In the genomic region with DNA sequence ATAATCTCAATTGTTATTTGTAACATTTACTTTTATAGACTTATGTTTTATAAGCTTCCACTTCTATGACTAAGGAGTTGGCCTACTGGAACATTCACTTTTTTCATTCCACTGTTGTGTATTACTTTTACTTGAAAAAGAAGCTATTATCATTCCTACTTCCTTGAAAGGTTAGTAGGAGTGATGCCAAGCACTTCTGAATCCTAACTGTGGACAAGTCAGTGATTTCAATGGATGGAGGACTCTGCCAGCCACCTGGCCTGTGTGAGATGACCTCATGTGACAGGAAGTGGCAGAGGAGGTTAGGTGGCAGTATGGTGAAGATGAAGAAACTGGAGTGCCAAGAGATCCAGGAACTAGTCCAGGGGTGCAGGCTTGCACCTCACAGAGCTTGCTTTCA, we compare ENCODE assay signal across 18 cellular contexts. TPM values are rescaled to one million over a fixed set of nuclear protein-coding genes. Genes with fewer than 3 reads are reported as not detected.
DNase-seq lines count a peak whose midpoint lies in the region; ATAC-seq and TF ChIP-seq lines count a peak whose summit lies in the region.
"Had no signal": no experiment of that assay in that cellular context is flagged by ENCODE, and none has a peak within 500 bp of the region (broad histone marks: within the 10 kb centered on the region; RNA-seq: fewer than 3 reads in every experiment).

No MANE protein-coding gene starts in this region.

- H3K4me3 ChIP-seq in thyroid gland (replicated peaks in 1 of 3) = no peak overlapping the region
- H3K4me3 ChIP-seq: hepatocyte, right lobe of liver had no signal

- H3K27me3 ChIP-seq in thyroid gland = no peaks in the 10 kb centered on the region
- H3K27me3 ChIP-seq: hepatocyte, right lobe of liver had no signal

- H3K9me3 Mint-ChIP-seq in activated CD8-positive, alpha-beta T cell treated with anti-CD3 and anti-CD28 coated beads, Interleukin-2, amount 10 ng/mL, durations not matched to agents 7 days and 5 days (ENCODE audit: insufficient read depth) = no peaks in the 10 kb centered on the region
- H3K9me3 Mint-ChIP-seq in activated CD8-positive, alpha-beta T cell treated with anti-CD3 and anti-CD28 coated beads for 36 hours = peaks cover 2% of the 10 kb centered on the region
- peaks cover 0 to under 1% (median 0%) of the 10 kb centered on the region in 6 donors for H3K9me3 Mint-ChIP-seq in immature natural killer cell
- H3K9me3 Mint-ChIP-seq: activated naive CD4-positive, alpha-beta T cell treated with anti-CD3 and anti-CD28 coated beads, Interleukin-2, amount 50 U/mL, for 72 hours; natural killer cell treated with Interleukin-12 subunit alpha and Interleukin-12 subunit beta and Interleukin-15 and Interleukin-18, amount 100 ng/mL, for 72 hours had no signal

- no peaks in the 10 kb centered on the region for H3K4me1 ChIP-seq in thyroid gland
- H3K4me1 ChIP-seq: right lobe of liver had no signal

- no peaks in the 10 kb centered on the region for H3K27me3 Mint-ChIP-seq in activated CD8-positive, alpha-beta T cell treated with anti-CD3 and anti-CD28 coated beads, Interleukin-2, amount 10 ng/mL, durations not matched to agents 7 days and 5 days (ENCODE audit: low read depth)
- no peaks in the 10 kb centered on the region for H3K27me3 Mint-ChIP-seq in activated CD8-positive, alpha-beta T cell treated with anti-CD3 and anti-CD28 coated beads for 36 hours
- H3K27me3 Mint-ChIP-seq in immature natural killer cell (ENCODE audit: low read depth in 3 of 3) = no peaks in the 10 kb centered on the region
- H3K27me3 Mint-ChIP-seq: natural killer cell treated with Interleukin-12 subunit alpha and Interleukin-12 subunit beta and Interleukin-15 and Interleukin-18, amount 100 ng/mL, for 72 hours had no signal

- peak; percentile 22 for DNase-seq in activated CD8-positive, alpha-beta T cell treated with anti-CD3 and anti-CD28 coated beads, Interleukin-2, amount 10 ng/mL, durations not matched to agents 7 days and 5 days
- DNase-seq in activated CD8-positive, alpha-beta T cell treated with anti-CD3 and anti-CD28 coated beads for 36 hours = no peak
- DNase-seq in cerebellum (ENCODE audit: low spot score) (peak; percentile 58), immature natural killer cell (no peak), thyroid gland (peak; percentile 45 to 69), NCI-H226 (no peak), DMS153 treated with DMSO at 0.1 percent for 48 hours (lab: John Stamatoyannopoulos, UW; ENCODE audit: unreplicated experiment) (no peak)
- DNase-seq: activated CD8-positive, alpha-beta memory T cell treated with anti-CD3 and anti-CD28 coated beads, Interleukin-2, amount 50 U/mL, for 48 hours; GDM1; NCI-H1092 treated with DMSO at 0.1 percent for 48 hours; NCI-H2227 treated with DMSO at 0.1 percent for 48 hours; OCI-M1; right lobe of liver; stimulated activated CD4-positive, alpha-beta T cell treated with anti-CD3 and anti-CD28 coated beads, Interleukin-4, amount 100 ng/mL, for 1 hour had no signal

- no peak for ATAC-seq in activated CD8-positive, alpha-beta T cell treated with anti-CD3 and anti-CD28 coated beads, Interleukin-2, amount 10 ng/mL, durations not matched to agents 7 days and 5 days
- ATAC-seq in activated CD8-positive, alpha-beta T cell treated with anti-CD3 and anti-CD28 coated beads for 36 hours = no peak
- no peak for ATAC-seq in HG03457 (IDR thresholded peaks at IDR 0.05; ENCODE audit: unreplicated experiment)
- ATAC-seq: natural killer cell treated with Interleukin-12 subunit alpha and Interleukin-12 subunit beta and Interleukin-15 and Interleukin-18, amount 100 ng/mL, for 72 hours; right lobe of liver had no signal

- CTCF ChIA-PET in activated CD8-positive, alpha-beta T cell treated with anti-CD3 and anti-CD28 coated beads, Interleukin-2, amount 10 ng/mL, durations not matched to agents 7 days and 5 days (lab: Charles Lee) = no interaction called here
- CTCF ChIA-PET in activated CD8-positive, alpha-beta T cell treated with anti-CD3 and anti-CD28 coated beads for 36 hours (lab: Charles Lee) = interaction anchor here (0.6 to 1.7 kb wide), 3 partner anchors 22 to 87 kb away, joined by 3 to 4 read pairs (median 3); no protein-coding TSS in a partner anchor

- TF ChIP-seq CTCF in activated CD8-positive, alpha-beta T cell treated with anti-CD3 and anti-CD28 coated beads for 36 hours (IDR thresholded peaks at IDR 0.05) = no peak
- TF ChIP-seq CTCF in thyroid gland (IDR thresholded peaks at IDR 0.05) = no peak

- intact Hi-C loops in activated CD8-positive, alpha-beta T cell treated with anti-CD3 and anti-CD28 coated beads for 36 hours (cut with micrococcal nuclease) = no loop called here
- intact Hi-C loops in thyroid gland (cut with DNase I) = no loop called here

- no peaks in the 10 kb centered on the region for H3K9me3 ChIP-seq in thyroid gland
- H3K9me3 ChIP-seq: right lobe of liver had no signal

- no peak overlapping the region for H3K27ac Mint-ChIP-seq in activated CD8-positive, alpha-beta T cell treated with anti-CD3 and anti-CD28 coated beads, Interleukin-2, amount 10 ng/mL, durations not matched to agents 7 days and 5 days
- H3K27ac Mint-ChIP-seq in activated CD8-positive, alpha-beta T cell treated with anti-CD3 and anti-CD28 coated beads for 36 hours = no peak overlapping the region
- peak overlapping the region in 4 of 6 donors; percentile 30 to 71 (median 60) for H3K27ac Mint-ChIP-seq in immature natural killer cell
- H3K27ac Mint-ChIP-seq: natural killer cell treated with Interleukin-12 subunit alpha and Interleukin-12 subunit beta and Interleukin-15 and Interleukin-18, amount 100 ng/mL, for 72 hours had no signal

- POLR2A ChIA-PET in activated CD8-positive, alpha-beta T cell treated with anti-CD3 and anti-CD28 coated beads, Interleukin-2, amount 10 ng/mL, durations not matched to agents 7 days and 5 days (lab: Charles Lee) = no interaction called here
- POLR2A ChIA-PET in activated CD8-positive, alpha-beta T cell treated with anti-CD3 and anti-CD28 coated beads for 36 hours (lab: Charles Lee) = interaction anchor here (1.0 to 2.2 kb wide), 2 partner anchors 22 to 47 kb away, joined by 3 to 6 read pairs; partner anchors contain the start of genes CINP and TECPR2

- H3K4me1 Mint-ChIP-seq in activated CD8-positive, alpha-beta T cell treated with anti-CD3 and anti-CD28 coated beads, Interleukin-2, amount 10 ng/mL, durations not matched to agents 7 days and 5 days (ENCODE audit: low read depth) = peaks cover 9% of the 10 kb centered on the region
- peaks cover 2% of the 10 kb centered on the region for H3K4me1 Mint-ChIP-seq in activated CD8-positive, alpha-beta T cell treated with anti-CD3 and anti-CD28 coated beads for 36 hours (ENCODE audit: low read depth)
- H3K4me1 Mint-ChIP-seq in immature natural killer cell = peaks cover 2 to 8% of the 10 kb centered on the region in 2 donors

- no peak overlapping the region for H3K4me3 Mint-ChIP-seq in activated CD8-positive, alpha-beta T cell treated with anti-CD3 and anti-CD28 coated beads, Interleukin-2, amount 10 ng/mL, durations not matched to agents 7 days and 5 days
- no peak overlapping the region for H3K4me3 Mint-ChIP-seq in activated CD8-positive, alpha-beta T cell treated with anti-CD3 and anti-CD28 coated beads for 36 hours
- H3K4me3 Mint-ChIP-seq in immature natural killer cell = no peak overlapping the region
- H3K4me3 Mint-ChIP-seq: natural killer cell treated with Interleukin-12 subunit alpha and Interleukin-12 subunit beta and Interleukin-15 and Interleukin-18, amount 100 ng/mL, for 72 hours had no signal

- H3K36me3 ChIP-seq in thyroid gland = no peaks in the 10 kb centered on the region

- H3K36me3 Mint-ChIP-seq in activated CD8-positive, alpha-beta T cell treated with anti-CD3 and anti-CD28 coated beads, Interleukin-2, amount 10 ng/mL, durations not matched to agents 7 days and 5 days (ENCODE audit: low read depth) = peaks cover 14% of the 10 kb centered on the region
- peaks cover 9% of the 10 kb centered on the region for H3K36me3 Mint-ChIP-seq in activated CD8-positive, alpha-beta T cell treated with anti-CD3 and anti-CD28 coated beads for 36 hours (ENCODE audit: low read depth)
- H3K36me3 Mint-ChIP-seq in immature natural killer cell = peaks cover 12 to 28% (median 18%) of the 10 kb centered on the region in 3 donors
- H3K36me3 Mint-ChIP-seq: natural killer cell treated with Interleukin-12 subunit alpha and Interleukin-12 subunit beta and Interleukin-15 and Interleukin-18, amount 100 ng/mL, for 72 hours had no signal

- H3K27ac ChIP-seq in thyroid gland = no peak overlapping the region
- H3K27ac ChIP-seq: hepatocyte, right lobe of liver had no signal

- TF ChIP-seq POLR2A in thyroid gland (IDR thresholded peaks at IDR 0.05) = no peak

RNA-seq across cellular contexts. Expression of gene TECPR2, which starts 46.0 kb away (rescaled TPM):
- 1 to 10 TPM; 8.0 to 9.4 TPM for total RNA-seq in activated CD8-positive, alpha-beta T cell treated with anti-CD3 and anti-CD28 coated beads, Interleukin-2, amount 10 ng/mL, durations not matched to agents 7 days and 5 days
- 1 to 10 TPM; 4.7 to 5.0 TPM for total RNA-seq in activated CD8-positive, alpha-beta T cell treated with anti-CD3 and anti-CD28 coated beads for 36 hours
- total RNA-seq in cerebellum (12.8 TPM), thyroid gland (10 to 100 TPM; 11.8 to 23.8 (median 19.0) TPM)
- 1 to 10 TPM in 2 of 3 donors, not detected in 1; 2.2 to 5.5 TPM for polyA plus RNA-seq in immature natural killer cell

RNA-seq across cellular contexts. Expression of gene CINP, which starts 46.0 kb away (rescaled TPM):
- total RNA-seq in activated CD8-positive, alpha-beta T cell treated with anti-CD3 and anti-CD28 coated beads, Interleukin-2, amount 10 ng/mL, durations not matched to agents 7 days and 5 days = 10 to 100 TPM; 31.1 to 33.4 TPM
- total RNA-seq in activated CD8-positive, alpha-beta T cell treated with anti-CD3 and anti-CD28 coated beads for 36 hours = 10 to 100 TPM; 47.8 to 52.2 TPM
- 21.3 TPM for total RNA-seq in cerebellum
- polyA plus RNA-seq in immature natural killer cell = 10 to 100 TPM; 33.2 to 49.5 (median 48.3) TPM
- 10 to 100 TPM; 31.9 to 43.3 (median 39.7) TPM for total RNA-seq in thyroid gland

Comparison
In these comparisons a context has a peak if more than half of its experiments do, and no peak if none do; other contexts are left out.
1. DNase-seq: peak in activated CD8-positive, alpha-beta T cell treated with anti-CD3 and anti-CD28 coated beads, Interleukin-2, amount 10 ng/mL, durations not matched to agents 7 days and 5 days (single experiment), cerebellum (single experiment) and thyroid gland (2 of 2); none in activated CD8-positive, alpha-beta T cell treated with anti-CD3 and anti-CD28 coated beads for 36 hours (single experiment), immature natural killer cell (0 of 3), NCI-H226 (single experiment) and DMS153 treated with DMSO at 0.1 percent for 48 hours (single experiment).
2. H3K27ac Mint-ChIP-seq: peak in immature natural killer cell (4 of 6); none in activated CD8-positive, alpha-beta T cell treated with anti-CD3 and anti-CD28 coated beads, Interleukin-2, amount 10 ng/mL, durations not matched to agents 7 days and 5 days (single experiment) and activated CD8-positive, alpha-beta T cell treated with anti-CD3 and anti-CD28 coated beads for 36 hours (single experiment).